In the genomic region with DNA sequence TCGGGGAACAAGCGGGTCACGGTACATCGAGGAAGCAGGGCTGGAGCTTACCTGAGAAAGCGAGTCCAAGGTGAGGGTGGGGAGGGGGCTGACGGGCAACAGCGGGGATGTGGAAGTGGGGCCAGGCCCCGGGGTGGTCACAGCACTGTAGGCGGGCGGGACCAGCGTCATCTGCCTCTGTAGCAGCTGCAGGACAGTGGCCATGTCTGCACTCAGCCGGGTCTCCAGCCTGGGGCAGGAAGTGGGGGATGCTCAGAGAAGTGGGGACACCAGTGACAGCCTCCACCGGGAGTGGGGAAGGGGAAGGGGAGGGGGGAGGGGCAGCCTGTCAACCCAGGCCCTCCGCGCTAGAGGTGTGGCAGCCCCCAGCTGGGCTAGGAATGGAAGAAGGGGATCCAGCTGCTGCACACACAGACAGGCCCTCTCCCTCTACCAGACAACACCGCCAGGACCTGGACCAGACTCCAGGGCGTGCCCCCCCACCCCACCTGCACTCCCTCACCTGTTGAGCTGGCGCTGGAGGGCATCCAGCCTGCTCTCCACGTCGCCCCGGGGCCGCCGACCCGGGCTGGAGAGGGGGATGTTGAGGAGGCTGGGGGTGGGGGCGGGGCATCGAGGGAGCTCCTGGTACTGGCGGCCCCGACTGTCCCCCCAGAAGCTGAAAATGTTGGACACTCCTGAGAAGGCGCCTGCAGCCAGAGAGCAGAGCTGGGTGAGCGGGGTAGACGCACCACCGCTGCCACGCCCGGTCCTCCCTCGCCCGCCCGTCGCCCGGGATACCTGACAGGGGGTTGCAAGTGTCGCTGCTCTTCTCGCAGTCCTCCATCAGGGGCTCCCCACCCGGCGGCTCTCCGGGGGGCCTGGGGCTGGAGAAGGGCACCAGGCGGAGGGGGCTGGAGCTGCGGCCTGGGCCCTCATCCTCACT, we compare ENCODE assay signal across 18 cellular contexts. TPM values are rescaled to one million over a fixed set of nuclear protein-coding genes. Genes with fewer than 3 reads are reported as not detected.
DNase-seq lines count a peak whose midpoint lies in the region; ATAC-seq and TF ChIP-seq lines count a peak whose summit lies in the region.
"Had no signal": no experiment of that assay in that cellular context is flagged by ENCODE, and none has a peak within 500 bp of the region (broad histone marks: within the 10 kb centered on the region; RNA-seq: fewer than 3 reads in every experiment).

No MANE protein-coding gene starts in this region.

- H3K27me3 Mint-ChIP-seq in activated CD8-positive, alpha-beta memory T cell treated with anti-CD3 and anti-CD28 coated beads, Interleukin-2, amount 10 ng/mL, durations not matched to agents 7 days and 5 days: peaks cover 21% of the 10 kb centered on the region

- 57 to 78% (median 61%) methylated on average over 11 to 46 of the region's 46 CpGs for WGBS in adrenal gland, 4 donors
- 49 to 68% (median 56%) methylated on average over 18 to 46 of the region's 46 CpGs for WGBS in spleen, 5 donors

- H3K4me3 ChIP-seq in adrenal gland (no peak overlapping the region), spleen (no peak overlapping the region), vagina (no peak overlapping the region)
- H3K4me3 ChIP-seq: A549, ovary had no signal

- H3K36me3 ChIP-seq in adrenal gland (replicated peaks in 1 of 2): no peaks in the 10 kb centered on the region
- no peaks in the 10 kb centered on the region for H3K36me3 ChIP-seq in spleen
- no peaks in the 10 kb centered on the region for H3K36me3 ChIP-seq in vagina
- H3K36me3 ChIP-seq: brain microvascular endothelial cell, ovary had no signal

- no peaks in the 10 kb centered on the region for H3K36me3 Mint-ChIP-seq in activated CD8-positive, alpha-beta memory T cell treated with anti-CD3 and anti-CD28 coated beads, Interleukin-2, amount 10 ng/mL, durations not matched to agents 7 days and 5 days

- H3K9me3 ChIP-seq in adrenal gland (replicated peaks in 1 of 3): no peaks in the 10 kb centered on the region
- H3K9me3 ChIP-seq in spleen: no peaks in the 10 kb centered on the region
- H3K9me3 ChIP-seq in vagina: no peaks in the 10 kb centered on the region
- H3K9me3 ChIP-seq: A549, ovary had no signal

- intact Hi-C loops in adrenal gland (cut with DNase I) (no loop called here), spleen (cut with DNase I; ENCODE audit: low total_unique reads) (no loop called here), vagina (cut with DNase I) (no loop called here)

- no peak overlapping the region for H3K27ac Mint-ChIP-seq in activated CD8-positive, alpha-beta memory T cell treated with anti-CD3 and anti-CD28 coated beads, Interleukin-2, amount 10 ng/mL, durations not matched to agents 7 days and 5 days
- H3K27ac Mint-ChIP-seq: activated CD4-positive, alpha-beta memory T cell treated with anti-CD3 and anti-CD28 coated beads, Interleukin-2, amount 10 ng/mL, durations not matched to agents 7 days and 5 days; CD4-positive, alpha-beta T cell had no signal

- ATAC-seq in activated CD8-positive, alpha-beta memory T cell treated with anti-CD3 and anti-CD28 coated beads, Interleukin-2, amount 10 ng/mL, durations not matched to agents 7 days and 5 days: no peak

- TF ChIP-seq POLR2A in adrenal gland (IDR thresholded peaks at IDR 0.05) (no peak), spleen (IDR thresholded peaks at IDR 0.05) (no peak), vagina (IDR thresholded peaks at IDR 0.05) (no peak)

- H3K27me3 ChIP-seq in adrenal gland (no peaks in the 10 kb centered on the region), spleen (replicated peaks in 1 of 7) (peaks cover 0 to 32% (median 10%) of the 10 kb centered on the region in 7 donors), vagina (no peaks in the 10 kb centered on the region)
- H3K27me3 ChIP-seq: brain microvascular endothelial cell, ovary had no signal

- TF ChIP-seq CTCF in adrenal gland (IDR thresholded peaks at IDR 0.05): no peak
- no peak for TF ChIP-seq CTCF in spleen (IDR thresholded peaks at IDR 0.05 in 8 of 11, conservative IDR thresholded peaks at IDR 0.05 in 3 of 11)
- no peak for TF ChIP-seq CTCF in vagina (IDR thresholded peaks at IDR 0.05)

- no peak overlapping the region for H3K4me3 Mint-ChIP-seq in activated CD8-positive, alpha-beta memory T cell treated with anti-CD3 and anti-CD28 coated beads, Interleukin-2, amount 10 ng/mL, durations not matched to agents 7 days and 5 days
- H3K4me3 Mint-ChIP-seq: activated CD4-positive, alpha-beta memory T cell treated with anti-CD3 and anti-CD28 coated beads, Interleukin-2, amount 10 ng/mL, durations not matched to agents 7 days and 5 days; CD4-positive, alpha-beta T cell had no signal

- H3K4me1 Mint-ChIP-seq in activated CD8-positive, alpha-beta memory T cell treated with anti-CD3 and anti-CD28 coated beads, Interleukin-2, amount 10 ng/mL, durations not matched to agents 7 days and 5 days: peaks cover 8% of the 10 kb centered on the region

- H3K9me3 Mint-ChIP-seq in activated CD8-positive, alpha-beta memory T cell treated with anti-CD3 and anti-CD28 coated beads, Interleukin-2, amount 10 ng/mL, durations not matched to agents 7 days and 5 days (ENCODE audit: low read depth): no peaks in the 10 kb centered on the region
- H3K9me3 Mint-ChIP-seq: activated CD4-positive, alpha-beta memory T cell treated with anti-CD3 and anti-CD28 coated beads, Interleukin-2, amount 10 ng/mL, durations not matched to agents 7 days and 5 days; CD4-positive, alpha-beta T cell had no signal

- H3K4me1 ChIP-seq in adrenal gland (replicated peaks in 1 of 2) (peaks cover 0 to 3% of the 10 kb centered on the region in 2 donors), spleen (peaks cover 0 to 8% (median 4%) of the 10 kb centered on the region in 6 donors), vagina (peaks cover 9% of the 10 kb centered on the region)
- H3K4me1 ChIP-seq: A549 had no signal

- peak; percentile 13 for DNase-seq in activated CD8-positive, alpha-beta memory T cell treated with anti-CD3 and anti-CD28 coated beads, Interleukin-2, amount 50 U/mL, for 4 hours
- DNase-seq in activated CD8-positive, alpha-beta memory T cell treated with anti-CD3 and anti-CD28 coated beads, Interleukin-2, amount 10 ng/mL, durations not matched to agents 7 days and 5 days: no peak
- DNase-seq in adrenal gland (peak in 4 of 7 donors; percentile 4 to 62 (median 14)), islet precursor cell (peak; percentile 53), spleen (peak; percentile 73), vagina (ENCODE audit: extremely low spot score in 2 of 2) (no peak), NCI-H1105 treated with DMSO at 0.1 percent for 48 hours (lab: John Stamatoyannopoulos, UW) (no peak), epidermal melanocyte (ENCODE audit: insufficient read length, low spot score) (no peak)
- DNase-seq: activated CD4-positive, alpha-beta memory T cell treated with anti-CD3 and anti-CD28 coated beads, Interleukin-2, amount 10 ng/mL, durations not matched to agents 7 days and 5 days; activated gamma-delta T cell treated with Interleukin-2 at 50 U/mL for 16 hours; brain microvascular endothelial cell; DMS79; NCI-H1694 treated with DMSO at 0.1 percent for 48 hours; NCI-H524; stimulated activated CD4-positive, alpha-beta T cell treated with anti-CD3 and anti-CD28 coated beads, Interleukin-12 subunit alpha, Interleukin-12 subunit beta, amount 100 ng/mL, for 4 hours had no signal

- peak overlapping the region in 1 of 5 donors; percentile 79 for H3K27ac ChIP-seq in adrenal gland
- no peak overlapping the region for H3K27ac ChIP-seq in spleen
- no peak overlapping the region for H3K27ac ChIP-seq in vagina
- H3K27ac ChIP-seq: A549, brain microvascular endothelial cell, ovary had no signal

- CTCF ChIA-PET in activated CD8-positive, alpha-beta memory T cell treated with anti-CD3 and anti-CD28 coated beads, Interleukin-2, amount 10 ng/mL, durations not matched to agents 7 days and 5 days (lab: Charles Lee): no interaction called here

RNA-seq across cellular contexts. Expression of gene KCNH2, which starts 31.0 kb away (rescaled TPM):
- under 1 TPM in 1 of 2 experiments, not detected in 1; 0.07 TPM for total RNA-seq in activated CD8-positive, alpha-beta memory T cell treated with anti-CD3 and anti-CD28 coated beads, Interleukin-2, amount 10 ng/mL, durations not matched to agents 7 days and 5 days
- total RNA-seq in adrenal gland: 10 to 100 TPM in 1 of 8 donors, 1 to 10 TPM in 7; 1.1 to 10.7 (median 4.5) TPM
- polyA plus RNA-seq in adrenal gland: 10 to 100 TPM in 1 of 3 donors, 1 to 10 TPM in 2; 4.5 to 18.7 (median 6.8) TPM
- total RNA-seq in spleen: 1 to 10 TPM; 1.6 to 5.1 (median 2.8) TPM
- 1 to 10 TPM in 2 of 3 donors, under 1 TPM in 1; 0.67 to 2.5 (median 1.3) TPM for polyA plus RNA-seq in spleen
- 6.4 TPM for total RNA-seq in vagina

RNA-seq across cellular contexts. Expression of gene NOS3, which starts 43.7 kb away (rescaled TPM):
- total RNA-seq in activated CD8-positive, alpha-beta memory T cell treated with anti-CD3 and anti-CD28 coated beads, Interleukin-2, amount 10 ng/mL, durations not matched to agents 7 days and 5 days: 10 to 100 TPM in 1 of 2 experiments, 1 to 10 TPM in 1; 6.4 to 10.8 TPM
- total RNA-seq in adrenal gland (10 to 100 TPM in 7 of 8 donors, 1 to 10 TPM in 1; 8.8 to 26.5 (median 15.6) TPM), spleen (100 to 1,000 TPM; 106 to 455 (median 187) TPM), vagina (22.8 TPM)
- polyA plus RNA-seq in adrenal gland (10 to 100 TPM in 2 of 3 donors, 1 to 10 TPM in 1; 2.2 to 23.3 (median 14.9) TPM), spleen (10 to 100 TPM; 11.9 to 81.1 (median 28.4) TPM)

Comparison
In these comparisons a context has a peak if more than half of its experiments do, and no peak if none do; other contexts are left out.
1. DNase-seq: peak in activated CD8-positive, alpha-beta memory T cell treated with anti-CD3 and anti-CD28 coated beads, Interleukin-2, amount 50 U/mL, for 4 hours (single experiment), adrenal gland (4 of 7), islet precursor cell (single experiment) and spleen (single experiment); none in activated CD8-positive, alpha-beta memory T cell treated with anti-CD3 and anti-CD28 coated beads, Interleukin-2, amount 10 ng/mL, durations not matched to agents 7 days and 5 days (single experiment), vagina (0 of 2), NCI-H1105 treated with DMSO at 0.1 percent for 48 hours (single experiment) and epidermal melanocyte (single experiment).